ENCODE assay signal across 8 cellular contexts in the genomic region with DNA sequence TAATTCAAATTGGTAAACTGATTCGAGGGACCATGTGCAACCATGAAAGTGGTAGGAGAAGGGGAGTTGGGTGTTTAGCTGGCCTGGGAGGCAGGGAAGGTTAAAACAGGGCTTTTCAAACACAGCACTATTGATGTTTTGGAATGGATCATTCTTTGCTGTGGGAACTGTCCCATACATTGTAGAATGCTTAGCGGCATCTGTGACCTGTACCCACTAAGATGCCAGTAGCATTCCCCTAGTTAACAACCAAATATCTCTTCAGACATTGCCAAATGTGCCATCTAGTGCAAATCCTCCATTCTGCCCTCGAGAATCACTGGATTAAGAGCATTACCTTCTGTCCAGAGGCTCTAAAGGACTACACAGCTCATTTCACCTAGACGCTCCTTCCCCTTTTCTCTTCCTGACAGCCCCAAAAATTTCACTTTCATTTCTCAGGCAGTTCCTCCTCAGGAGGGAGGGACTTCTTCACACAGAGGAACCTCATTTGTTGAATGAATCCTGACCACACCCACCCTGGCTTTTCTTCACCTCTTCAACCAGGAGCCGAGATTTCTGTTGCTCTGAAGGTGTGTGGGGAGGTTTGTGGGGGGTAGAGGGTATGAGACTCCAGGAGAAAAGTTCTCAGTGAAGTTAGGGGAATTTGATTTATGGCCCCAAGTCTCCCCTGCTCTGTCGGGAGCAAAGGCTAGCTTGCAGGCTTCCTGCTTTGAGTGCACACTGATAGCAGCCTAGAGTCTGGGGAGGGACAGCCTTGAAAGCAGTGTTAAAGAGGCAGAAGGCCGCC. TPM values are rescaled to one million over a fixed set of nuclear protein-coding genes. Genes with fewer than 3 reads are reported as not detected.
A peak's percentile ranks its signal among the peaks of the same experiment; 100 is the strongest.
DNase-seq lines count a peak whose midpoint lies in the region; ATAC-seq and TF ChIP-seq lines count a peak whose summit lies in the region.

A gene with protein sequence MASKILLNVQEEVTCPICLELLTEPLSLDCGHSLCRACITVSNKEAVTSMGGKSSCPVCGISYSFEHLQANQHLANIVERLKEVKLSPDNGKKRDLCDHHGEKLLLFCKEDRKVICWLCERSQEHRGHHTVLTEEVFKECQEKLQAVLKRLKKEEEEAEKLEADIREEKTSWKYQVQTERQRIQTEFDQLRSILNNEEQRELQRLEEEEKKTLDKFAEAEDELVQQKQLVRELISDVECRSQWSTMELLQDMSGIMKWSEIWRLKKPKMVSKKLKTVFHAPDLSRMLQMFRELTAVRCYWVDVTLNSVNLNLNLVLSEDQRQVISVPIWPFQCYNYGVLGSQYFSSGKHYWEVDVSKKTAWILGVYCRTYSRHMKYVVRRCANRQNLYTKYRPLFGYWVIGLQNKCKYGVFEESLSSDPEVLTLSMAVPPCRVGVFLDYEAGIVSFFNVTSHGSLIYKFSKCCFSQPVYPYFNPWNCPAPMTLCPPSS (plus strand): TSS at position 513 of the 790 bp plus-strand sequence. CDS start 7,331 bp downstream, outside the sequence.

- H3K36me3 Mint-ChIP-seq in activated naive CD8-positive, alpha-beta T cell treated with anti-CD3 and anti-CD28 coated beads, Interleukin-2, amount 50 U/mL, for 24 hours (ENCODE audit: low read depth), result peaks cover 2% of the 10 kb centered on the region

- no peaks in the 10 kb centered on the region for H3K27me3 ChIP-seq in A673 (replicated peaks; ENCODE audit: insufficient read depth, low read depth, low read length, poor library complexity)

- peaks cover 53% of the 10 kb centered on the region for H3K4me1 Mint-ChIP-seq in activated naive CD8-positive, alpha-beta T cell treated with anti-CD3 and anti-CD28 coated beads, Interleukin-2, amount 50 U/mL, for 24 hours

- H3K9me3 ChIP-seq in A673 (ENCODE audit: low read depth, low read length, poor library complexity, severe bottlenecking), result no peaks in the 10 kb centered on the region

- ATAC-seq in HG03280 (IDR thresholded peaks at IDR 0.05; ENCODE audit: unreplicated experiment), result peak; percentile 97
- peak; percentile 96 for ATAC-seq in activated naive CD8-positive, alpha-beta T cell treated with anti-CD3 and anti-CD28 coated beads, Interleukin-2, amount 50 U/mL, for 24 hours
- ATAC-seq in left ventricle myocardium superior, result peak; percentile 97

- POLR2A ChIA-PET in A673 (lab: Charles Lee; ENCODE audit: low non-redundant PET), result no interaction called here

- no peaks in the 10 kb centered on the region for H3K27me3 Mint-ChIP-seq in activated naive CD8-positive, alpha-beta T cell treated with anti-CD3 and anti-CD28 coated beads, Interleukin-2, amount 50 U/mL, for 24 hours

- peak within 1 kb of the TSS; percentile 94 for H3K4me3 Mint-ChIP-seq in activated naive CD8-positive, alpha-beta T cell treated with anti-CD3 and anti-CD28 coated beads, Interleukin-2, amount 50 U/mL, for 24 hours

- peak within 1 kb of the TSS; percentile 93 for H3K27ac Mint-ChIP-seq in activated naive CD8-positive, alpha-beta T cell treated with anti-CD3 and anti-CD28 coated beads, Interleukin-2, amount 50 U/mL, for 24 hours

- peak; percentile 87 for TF ChIP-seq POLR2A in GM19099 (IDR thresholded peaks at IDR 0.05; ENCODE audit: extremely low read depth, insufficient read length, low read depth)

- CTCF ChIA-PET in A673 (lab: Charles Lee), result no interaction called here

- H3K27ac ChIP-seq in A673 (ENCODE audit: low read depth, low read length, poor library complexity, severe bottlenecking), result no peak within 1 kb of the TSS

- DNase-seq in A673 (ENCODE audit: low spot score) (peak; percentile 52), SK-MEL-5 (ENCODE audit: low read depth, low spot score) (peak; percentile 75), left ventricle myocardium superior (no peak), renal cortical epithelial cell (ENCODE audit: low read depth) (peak; percentile 78), NCI-H2081 (lab: John Stamatoyannopoulos, UW) (no peak)
- DNase-seq in activated naive CD8-positive, alpha-beta T cell treated with anti-CD3 and anti-CD28 coated beads, Interleukin-2, amount 50 U/mL, for 24 hours, result peak; percentile 55

- TF ChIP-seq CTCF in A673 (conservative IDR thresholded peaks at IDR 0.05; ENCODE audit: low read depth, low read length), result no peak

- peak within 1 kb of the TSS; percentile 41 for H3K4me3 ChIP-seq in A673 (ENCODE audit: low read depth, low read length, poor library complexity, severe bottlenecking)

- no TSS peak for BruUV-seq in A673 (replicated peaks; lab: Mats Ljungman, UMichigan)

- intact Hi-C loops in A673 (cut with micrococcal nuclease; ENCODE audit: unreplicated experiment) (no loop called here), left ventricle myocardium superior (cut with micrococcal nuclease) (no loop called here)

- in situ Hi-C loops in SK-MEL-5 (cut with HindIII; ENCODE audit: low pct_unique_long_range_greater_than_20kb, low sequenced_read_pairs), result no loop called here

- no peaks in the 10 kb centered on the region for H3K4me1 ChIP-seq in A673 (ENCODE audit: insufficient read depth, low read length, poor library complexity, severe bottlenecking)

- H3K36me3 ChIP-seq in A673 (ENCODE audit: insufficient read depth, low read length, poor library complexity, severe bottlenecking), result no peaks in the 10 kb centered on the region

- no peaks in the 10 kb centered on the region for H3K9me3 Mint-ChIP-seq in activated naive CD8-positive, alpha-beta T cell treated with anti-CD3 and anti-CD28 coated beads, Interleukin-2, amount 50 U/mL, for 24 hours

RNA-seq across cellular contexts. Expression of the gene that starts here (rescaled TPM):
- total RNA-seq in A673 (2021), result 0.41 and 0.79 TPM in 2 replicates
- 13.2 and 13.3 TPM in 2 replicates for total RNA-seq in SK-MEL-5 (2014; rRNA removed; shearing (Covaris generic))
- 7.6 and 9.0 TPM in 2 replicates for polyA plus RNA-seq in SK-MEL-5 (2015; cell fraction: cytosol; rRNA removed)
- 27.9 and 41.8 TPM in 2 replicates for polyA plus RNA-seq in SK-MEL-5 (2015; cell fraction: nucleus; rRNA removed)
- 1.6 TPM for total RNA-seq in left ventricle myocardium superior
- total RNA-seq in renal cortical epithelial cell, result 10.7 and 15.3 TPM in 2 replicates

Comparison
In these comparisons a context has a peak if more than half of its experiments do, and no peak if none do; other contexts are left out.
1. Peak in DNase-seq and H3K4me3 ChIP-seq in A673; RNA of the gene not detected or under 1 TPM.
2. DNase-seq: peak in SK-MEL-5 (single experiment), activated naive CD8-positive, alpha-beta T cell treated with anti-CD3 and anti-CD28 coated beads, Interleukin-2, amount 50 U/mL, for 24 hours (single experiment) and renal cortical epithelial cell (single experiment); none in left ventricle myocardium superior (single experiment) and NCI-H2081 (0 of 2).
3. Peak in every context shown above with its lines, with median percentiles within 50 percentile points of each other: ATAC-seq.